10 cellular contexts compared by ENCODE assay signal in genomic region chr19:4609878-4610511, GRCh38. TPM values are rescaled to one million over a fixed set of nuclear protein-coding genes. Genes with fewer than 3 reads are reported as not detected.
A peak's percentile ranks its signal among the peaks of the same experiment; 100 is the strongest.
DNase-seq lines count a peak whose midpoint lies in the region; ATAC-seq and TF ChIP-seq lines count a peak whose summit lies in the region.
"Had no signal": no experiment of that assay in that cellular context is flagged by ENCODE, and none has a peak within 500 bp of the region (broad histone marks: within the 10 kb centered on the region; RNA-seq: fewer than 3 reads in every experiment).

No MANE protein-coding gene starts in this region.

- CTCF ChIA-PET in PC-3 (lab: Charles Lee), result no interaction called here

- DNase-seq in DMS79 treated with DMSO at 0.1 percent for 48 hours (lab: John Stamatoyannopoulos, UW), result peak; percentile 5
- no peak for DNase-seq in DMS79 (lab: John Stamatoyannopoulos, UW)
- no peak for DNase-seq in PC-3
- peak; percentile 21 to 83 (median 50) for DNase-seq in heart left ventricle
- DNase-seq in stimulated activated effector memory CD8-positive, alpha-beta T cell treated with anti-CD3 and anti-CD28 coated beads, Interleukin-12 subunit alpha, Interleukin-12 subunit beta, amount 100 ng/mL, for 72 hours (ENCODE audit: low spot score in 2 of 2), result no peak
- no peak for DNase-seq in GM20000 (ENCODE audit: low spot score)
- DNase-seq in dermis blood vessel endothelial cell, result no peak
- DNase-seq: 8988T; stimulated activated CD8-positive, alpha-beta memory T cell treated with anti-CD3 and anti-CD28 coated beads, Interleukin-4, amount 100 ng/mL, for 48 hours had no signal

- no peaks in the 10 kb centered on the region for H3K79me2 ChIP-seq in PC-3 (ENCODE audit: low read length)

- no peaks in the 10 kb centered on the region for H4K20me1 ChIP-seq in PC-3 (ENCODE audit: low read length)

- no peaks in the 10 kb centered on the region for H3F3A ChIP-seq in PC-3 (ENCODE audit: low read length, unreplicated experiment)

- H3K9me3 ChIP-seq in PC-3 (ENCODE audit: low read length), result no peaks in the 10 kb centered on the region
- H3K9me3 ChIP-seq in heart left ventricle, result peaks cover 0 to 5% (median 0%) of the 10 kb centered on the region in 12 donors

- H3K9me2 ChIP-seq in PC-3 (replicated peaks; ENCODE audit: low read length), result no peaks in the 10 kb centered on the region

- no peak overlapping the region; the same call in 1 of the 2 replicates for H3K4me3 ChIP-seq in PC-3 (ENCODE audit: low read length)
- H3K4me3 ChIP-seq in heart left ventricle, result peak overlapping the region in 3 of 12 donors; percentile 16 to 28 (median 23)

- 7 to 12% (median 9%) methylated on average over 14 to 15 of the region's 15 CpGs for WGBS in heart left ventricle, 4 donors

- peak overlapping the region; percentile 0 for H3K27ac Mint-ChIP-seq in stimulated activated effector memory CD8-positive, alpha-beta T cell treated with anti-CD3 and anti-CD28 coated beads, Interleukin-12 subunit alpha, Interleukin-12 subunit beta, amount 100 ng/mL, for 72 hours

- H3K4me1 ChIP-seq in PC-3 (ENCODE audit: insufficient read depth, low read length), result no peaks in the 10 kb centered on the region
- peaks cover 0 to 28% (median 14%) of the 10 kb centered on the region in 12 donors for H3K4me1 ChIP-seq in heart left ventricle

- H3K27me3 ChIP-seq in PC-3 (ENCODE audit: low read length) (peaks cover 4% of the 10 kb centered on the region; the same call in 1 of the 2 replicates), heart left ventricle (no peaks in the 10 kb centered on the region)

- H3K27ac ChIP-seq in PC-3 (ENCODE audit: low read length) (no peak overlapping the region), heart left ventricle (peak overlapping the region in 11 of 12 donors; percentile 38 to 84 (median 55))

- H3K4me1 Mint-ChIP-seq in stimulated activated effector memory CD8-positive, alpha-beta T cell treated with anti-CD3 and anti-CD28 coated beads, Interleukin-12 subunit alpha, Interleukin-12 subunit beta, amount 100 ng/mL, for 72 hours, result no peaks in the 10 kb centered on the region

- H3K9me3 Mint-ChIP-seq in stimulated activated effector memory CD8-positive, alpha-beta T cell treated with anti-CD3 and anti-CD28 coated beads, Interleukin-12 subunit alpha, Interleukin-12 subunit beta, amount 100 ng/mL, for 72 hours, result no peaks in the 10 kb centered on the region

- TF ChIP-seq POLR2A in heart left ventricle (IDR thresholded peaks at IDR 0.05), result no peak

- H3K4me2 ChIP-seq in PC-3 (ENCODE audit: low read length), result peak overlapping the region; percentile 46

- no peaks in the 10 kb centered on the region for H3K36me3 Mint-ChIP-seq in stimulated activated effector memory CD8-positive, alpha-beta T cell treated with anti-CD3 and anti-CD28 coated beads, Interleukin-12 subunit alpha, Interleukin-12 subunit beta, amount 100 ng/mL, for 72 hours

- no peak overlapping the region for H3K4me3 Mint-ChIP-seq in stimulated activated effector memory CD8-positive, alpha-beta T cell treated with anti-CD3 and anti-CD28 coated beads, Interleukin-12 subunit alpha, Interleukin-12 subunit beta, amount 100 ng/mL, for 72 hours

- intact Hi-C loops in PC-3 (cut with micrococcal nuclease) (no loop called here), heart left ventricle (cut with DNase I) (no loop called here)

- ATAC-seq in PC-3 (peak; percentile 57), heart left ventricle (peak; percentile 75 to 86 (median 83)), GM21367 (IDR thresholded peaks at IDR 0.05; ENCODE audit: unreplicated experiment) (no peak)
- no peak for ATAC-seq in stimulated activated effector memory CD8-positive, alpha-beta T cell treated with anti-CD3 and anti-CD28 coated beads, Interleukin-12 subunit alpha, Interleukin-12 subunit beta, amount 100 ng/mL, for 72 hours

- H2AFZ ChIP-seq in PC-3 (ENCODE audit: low read length), result peak overlapping the region; percentile 51

- no peaks in the 10 kb centered on the region for H3K36me3 ChIP-seq in PC-3 (ENCODE audit: low read depth, low read length)
- H3K36me3 ChIP-seq in heart left ventricle, result no peaks in the 10 kb centered on the region

- no peak for TF ChIP-seq CTCF in PC-3 (conservative IDR thresholded peaks at IDR 0.05; ENCODE audit: low read depth, low read length)
- no peak for TF ChIP-seq CTCF in heart left ventricle (IDR thresholded peaks at IDR 0.05)
- no peak for TF ChIP-seq CTCF in GM20000 (IDR thresholded peaks at IDR 0.05; ENCODE audit: extremely low read depth, missing control alignments)

- POLR2A ChIA-PET in PC-3 (lab: Charles Lee; ENCODE audit: unreplicated experiment), result no interaction called here

- no peak overlapping the region for H3K9ac ChIP-seq in PC-3 (ENCODE audit: low read length)

- no TSS peak for BruUV-seq in PC-3 (replicated peaks; lab: Mats Ljungman, UMichigan)

RNA-seq across cellular contexts. Expression of gene TNFAIP8L1, which starts 29.3 kb away (rescaled TPM):
- 8.3 and 12.0 TPM in 2 replicates for total RNA-seq in PC-3 (2014; rRNA removed)
- total RNA-seq in heart left ventricle, result 10 to 100 TPM in 1 of 9 donors, 1 to 10 TPM in 8; 2.8 to 15.1 (median 5.8) TPM
- polyA plus RNA-seq in heart left ventricle, result 1 to 10 TPM; 6.1 to 6.2 TPM
- total RNA-seq in dermis blood vessel endothelial cell, result 65.4 and 70.1 TPM in 2 replicates

RNA-seq across cellular contexts. Expression of gene SEMA6B, which starts 50.5 kb away (rescaled TPM):
- 7.3 and 9.0 TPM in 2 replicates for total RNA-seq in PC-3 (2014; rRNA removed)
- total RNA-seq in heart left ventricle, result 10 to 100 TPM in 5 of 9 donors, 1 to 10 TPM in 4; 6.4 to 29.7 (median 10.1) TPM
- 10 to 100 TPM in 1 of 2 donors, 1 to 10 TPM in 1; 6.0 to 16.5 TPM for polyA plus RNA-seq in heart left ventricle
- total RNA-seq in dermis blood vessel endothelial cell, result 143 and 209 TPM in 2 replicates

Comparison
In these comparisons a context has a peak if more than half of its experiments do, and no peak if none do; other contexts are left out.
1. DNase-seq: peak in DMS79 treated with DMSO at 0.1 percent for 48 hours (single experiment) and heart left ventricle (5 of 5); none in DMS79 (single experiment), PC-3 (single experiment), stimulated activated effector memory CD8-positive, alpha-beta T cell treated with anti-CD3 and anti-CD28 coated beads, Interleukin-12 subunit alpha, Interleukin-12 subunit beta, amount 100 ng/mL, for 72 hours (0 of 2), GM20000 (single experiment) and dermis blood vessel endothelial cell (single experiment).
2. ATAC-seq: peak in PC-3 (single experiment) and heart left ventricle (4 of 4); none in stimulated activated effector memory CD8-positive, alpha-beta T cell treated with anti-CD3 and anti-CD28 coated beads, Interleukin-12 subunit alpha, Interleukin-12 subunit beta, amount 100 ng/mL, for 72 hours (single experiment) and GM21367 (single experiment).